Comparison of ENCODE assay signal across 8 cellular contexts in genomic region chr16:30948087-30948955, GRCh38. TPM values are rescaled to one million over a fixed set of nuclear protein-coding genes. Genes with fewer than 3 reads are reported as not detected.
A peak's percentile ranks its signal among the peaks of the same experiment; 100 is the strongest.
DNase-seq lines count a peak whose midpoint lies in the region; ATAC-seq and TF ChIP-seq lines count a peak whose summit lies in the region.

No MANE protein-coding gene starts in this region.

- H3K9me3 ChIP-seq in body of pancreas = no peaks in the 10 kb centered on the region

- no peak for TF ChIP-seq POLR2A in body of pancreas (IDR thresholded peaks at IDR 0.05)

- peaks cover 27% of the 10 kb centered on the region for H3K4me1 ChIP-seq in body of pancreas

- H3K27me3 ChIP-seq in H7 (ENCODE audit: control insufficient read depth, insufficient read depth, low read length) (no peaks in the 10 kb centered on the region), body of pancreas (no peaks in the 10 kb centered on the region)

- intact Hi-C loops in body of pancreas (cut with DNase I) = no loop called here
- intact Hi-C loops in posterior vena cava (cut with DNase I) = no loop called here

- peak overlapping the region; percentile 53 to 95 (median 79) for H3K27ac ChIP-seq in body of pancreas

- DNase-seq in DMS79 treated with DMSO at 0.1 percent for 48 hours (lab: John Stamatoyannopoulos, UW) (peak; percentile 95), H7 (peak; percentile 99), NCI-H526 treated with DMSO at 0.1 percent for 48 hours (lab: John Stamatoyannopoulos, UW) (peak; percentile 53), body of pancreas (peak; percentile 88 to 95 (median 92)), hippocampal formation (lab: John Stamatoyannopoulos, UW) (peak; percentile 84 to 95), posterior vena cava (ENCODE audit: low spot score) (peak; percentile 95), HuH-7 (ENCODE audit: low spot score) (no peak)

- H3K4me3 ChIP-seq in H7 (ENCODE audit: insufficient read depth, low read depth, low read length) (peak overlapping the region; percentile 79), body of pancreas (peak overlapping the region; percentile 56 to 71)

- H3K36me3 ChIP-seq in H7 (replicated peaks; ENCODE audit: control insufficient read depth, insufficient read depth, low read length) (peaks cover 7% of the 10 kb centered on the region), body of pancreas (replicated peaks in 1 of 2; ENCODE audit: insufficient read depth in 1 of 2, low read depth in 2 of 2) (no peaks in the 10 kb centered on the region)

- TF ChIP-seq CTCF in body of pancreas (IDR thresholded peaks at IDR 0.05) = no peak

- WGBS in body of pancreas, 2 donors = 13 to 14% methylated on average over 24 to 43 of the region's 44 CpGs

- ATAC-seq in body of pancreas = peak; percentile 77
- ATAC-seq in HG03095 (IDR thresholded peaks at IDR 0.05; ENCODE audit: unreplicated experiment) = no peak

RNA-seq across cellular contexts. Expression of gene ORAI3, which starts 0.5 kb away (rescaled TPM):
- 15.3 and 18.4 TPM in 2 replicates for total RNA-seq in H7 (2014; rRNA removed; shearing (Covaris generic))
- 10 to 100 TPM in 1 of 2 donors, 1 to 10 TPM in 1; 7.9 to 27.2 TPM for total RNA-seq in body of pancreas
- 10 to 100 TPM; 11.0 to 17.5 TPM for total RNA-seq in posterior vena cava

RNA-seq across cellular contexts. Expression of gene SETD1A, which starts 9.2 kb away (rescaled TPM):
- total RNA-seq in H7 (2014; rRNA removed; shearing (Covaris generic)) = 4.1 and 5.0 TPM in 2 replicates
- total RNA-seq in body of pancreas = 10 to 100 TPM in 1 of 2 donors, 1 to 10 TPM in 1; 4.7 to 10.9 TPM
- total RNA-seq in posterior vena cava = 10 to 100 TPM; 11.8 to 17.7 TPM

RNA-seq across cellular contexts. Expression of gene FBXL19, which starts 24.9 kb away (rescaled TPM):
- total RNA-seq in H7 (2014; rRNA removed; shearing (Covaris generic)) = 78.3 and 89.8 TPM in 2 replicates
- total RNA-seq in body of pancreas (10 to 100 TPM in 1 of 2 donors, 1 to 10 TPM in 1; 8.6 to 21.1 TPM), posterior vena cava (10 to 100 TPM; 13.7 to 14.5 TPM)

RNA-seq across cellular contexts. Expression of gene HSD3B7, which starts 36.7 kb away (rescaled TPM):
- total RNA-seq in H7 (2014; rRNA removed; shearing (Covaris generic)) = 4.4 and 8.2 TPM in 2 replicates
- total RNA-seq in body of pancreas (10 to 100 TPM; 20.5 to 21.4 TPM), posterior vena cava (10 to 100 TPM; 38.5 to 39.2 TPM)

RNA-seq across cellular contexts. Expression of gene CTF1, which starts 51.9 kb away (rescaled TPM):
- 2.0 TPM in 2 replicates for total RNA-seq in H7 (2014; rRNA removed; shearing (Covaris generic))
- total RNA-seq in body of pancreas (1 to 10 TPM; 1.0 to 2.0 TPM), posterior vena cava (1 to 10 TPM; 5.0 to 5.2 TPM)
